ENCODE assay signal across 37 cellular contexts in genomic region chr10:121659236-121659635, GRCh38.
"Had no signal": no experiment of that assay in that cellular context is flagged by ENCODE, and none has a peak within 500 bp of the region (broad histone marks: within the 10 kb centered on the region; RNA-seq: fewer than 3 reads in every experiment).

No MANE protein-coding gene starts in this region.

- H3K36me3 ChIP-seq: adrenal gland, ascending aorta, cardiac muscle cell had no signal

- H3K27me3 Mint-ChIP-seq: activated B cell treated with CpG ODN at 0.5 μM for 24 hours; activated CD4-positive, alpha-beta T cell treated with anti-CD3 and anti-CD28 coated beads, Interleukin-2, amount 10 ng/mL, durations not matched to agents 24 days and 14 days; activated CD8-positive, alpha-beta T cell treated with anti-CD3 and anti-CD28 coated beads for 36 hours; activated T-helper 17 cell treated with anti-CD3 and anti-CD28 coated beads, Interleukin-2, amount 50 U/mL, for 72 hours had no signal

- H3K4me3 Mint-ChIP-seq: activated B cell treated with CpG ODN at 0.5 μM for 24 hours; activated CD4-positive, alpha-beta memory T cell treated with anti-CD3 and anti-CD28 coated beads for 36 hours; activated CD4-positive, alpha-beta T cell treated with anti-CD3 and anti-CD28 coated beads, Interleukin-2, amount 10 ng/mL, durations not matched to agents 24 days and 14 days; activated CD8-positive, alpha-beta T cell treated with anti-CD3 and anti-CD28 coated beads for 36 hours; activated naive CD4-positive, alpha-beta T cell treated with anti-CD3 and anti-CD28 coated beads for 36 hours; activated naive CD8-positive, alpha-beta T cell treated with anti-CD3 and anti-CD28 coated beads for 36 hours; activated T-cell treated with anti-CD3 and anti-CD28 coated beads, Interleukin-2, amount 50 U/mL, for 4 hours; activated T-cell treated with anti-CD3 and anti-CD28 coated beads, Interleukin-2, amount 50 U/mL, for 72 hours; activated T-helper 1 cell treated with anti-CD3 and anti-CD28 coated beads, Interleukin-12 subunit alpha, Interleukin-12 subunit beta, Interleukin-2, Interleukin-4 antibody, amounts not matched to agents 30 ng/mL and 10 ng/mL and 1 ng/mL, durations not matched to agents 14 hours and 24 hours and 36 hours; activated T-helper 17 cell treated with anti-CD3 and anti-CD28 coated beads, Interleukin-2, amount 50 U/mL, for 72 hours; brain; central memory CD8-positive, alpha-beta T cell; T-helper 1 cell treated with Interleukin-12 subunit alpha and Interleukin-12 subunit beta and Interleukin-4 antibody, amounts not matched to agents 30 μg/mL and 1 μg/mL, for 36 hours; T-helper 2 cell treated with Interferon-gamma antibody and Interleukin-4, amounts not matched to agents 5 μg/mL and 100 μg/mL, for 36 hours had no signal

- H3K9me3 Mint-ChIP-seq: activated B cell treated with CpG ODN at 0.5 μM for 24 hours; activated CD4-positive, alpha-beta memory T cell treated with anti-CD3 and anti-CD28 coated beads for 36 hours; activated CD4-positive, alpha-beta T cell treated with anti-CD3 and anti-CD28 coated beads, Interleukin-2, amount 10 ng/mL, durations not matched to agents 24 days and 14 days; activated CD8-positive, alpha-beta T cell treated with anti-CD3 and anti-CD28 coated beads for 36 hours; activated naive CD4-positive, alpha-beta T cell treated with anti-CD3 and anti-CD28 coated beads for 36 hours; activated naive CD4-positive, alpha-beta T cell treated with anti-CD3 and anti-CD28 coated beads, Interleukin-2, amount 50 U/mL, for 72 hours; activated naive CD8-positive, alpha-beta T cell treated with anti-CD3 and anti-CD28 coated beads for 36 hours; activated T-cell treated with anti-CD3 and anti-CD28 coated beads, Interleukin-2, amount 50 U/mL, for 4 hours; activated T-helper 1 cell treated with anti-CD3 and anti-CD28 coated beads, Interleukin-12 subunit alpha, Interleukin-12 subunit beta, Interleukin-2, Interleukin-4 antibody, amounts not matched to agents 30 ng/mL and 10 ng/mL and 1 ng/mL, durations not matched to agents 14 hours and 24 hours and 36 hours; activated T-helper 17 cell treated with anti-CD3 and anti-CD28 coated beads, Interleukin-2, amount 50 U/mL, for 72 hours; central memory CD8-positive, alpha-beta T cell; T-helper 2 cell treated with Interferon-gamma antibody and Interleukin-4, amounts not matched to agents 5 μg/mL and 100 μg/mL, for 36 hours had no signal

- H3K27ac Mint-ChIP-seq: activated B cell treated with CpG ODN at 0.5 μM for 24 hours; activated CD4-positive, alpha-beta memory T cell treated with anti-CD3 and anti-CD28 coated beads for 36 hours; activated CD4-positive, alpha-beta T cell treated with anti-CD3 and anti-CD28 coated beads, Interleukin-2, amount 10 ng/mL, durations not matched to agents 24 days and 14 days; activated CD8-positive, alpha-beta T cell treated with anti-CD3 and anti-CD28 coated beads for 36 hours; activated naive CD4-positive, alpha-beta T cell treated with anti-CD3 and anti-CD28 coated beads for 36 hours; activated naive CD4-positive, alpha-beta T cell treated with anti-CD3 and anti-CD28 coated beads, Interleukin-2, amount 50 U/mL, for 72 hours; activated naive CD8-positive, alpha-beta T cell treated with anti-CD3 and anti-CD28 coated beads for 36 hours; activated T-cell treated with anti-CD3 and anti-CD28 coated beads, Interleukin-2, amount 50 U/mL, for 72 hours; activated T-helper 1 cell treated with anti-CD3 and anti-CD28 coated beads, Interleukin-12 subunit alpha, Interleukin-12 subunit beta, Interleukin-2, Interleukin-4 antibody, amounts not matched to agents 30 ng/mL and 10 ng/mL and 1 ng/mL, durations not matched to agents 14 hours and 24 hours and 36 hours; activated T-helper 17 cell treated with anti-CD3 and anti-CD28 coated beads, Interleukin-2, amount 50 U/mL, for 72 hours; T-helper 1 cell treated with Interleukin-12 subunit alpha and Interleukin-12 subunit beta and Interleukin-4 antibody, amounts not matched to agents 30 μg/mL and 1 μg/mL, for 36 hours; T-helper 2 cell treated with Interferon-gamma antibody and Interleukin-4, amounts not matched to agents 5 μg/mL and 100 μg/mL, for 36 hours had no signal

- H3K4me3 ChIP-seq: adrenal gland, ascending aorta, cardiac muscle cell had no signal

- ATAC-seq: activated CD8-positive, alpha-beta T cell treated with anti-CD3 and anti-CD28 coated beads for 36 hours; activated naive CD4-positive, alpha-beta T cell treated with anti-CD3 and anti-CD28 coated beads, Interleukin-2, amount 50 U/mL, for 72 hours; activated T-cell treated with anti-CD3 and anti-CD28 coated beads, Interleukin-2, amount 50 U/mL, for 4 hours; activated T-cell treated with anti-CD3 and anti-CD28 coated beads, Interleukin-2, amount 50 U/mL, for 72 hours; activated T-helper 17 cell treated with anti-CD3 and anti-CD28 coated beads, Interleukin-2, amount 50 U/mL, for 72 hours had no signal

- H3K4me1 Mint-ChIP-seq: activated B cell treated with CpG ODN at 0.5 μM for 24 hours; activated CD4-positive, alpha-beta T cell treated with anti-CD3 and anti-CD28 coated beads, Interleukin-2, amount 10 ng/mL, durations not matched to agents 24 days and 14 days; activated naive CD8-positive, alpha-beta T cell treated with anti-CD3 and anti-CD28 coated beads for 36 hours; activated T-helper 17 cell treated with anti-CD3 and anti-CD28 coated beads, Interleukin-2, amount 50 U/mL, for 72 hours; brain; central memory CD8-positive, alpha-beta T cell had no signal

- H3K27ac ChIP-seq: adrenal gland, ascending aorta, cardiac muscle cell, VCaP had no signal

- DNase-seq: activated B cell treated with CpG ODN at 0.5 μM for 24 hours; activated CD4-positive, alpha-beta memory T cell treated with anti-CD3 and anti-CD28 coated beads for 36 hours; activated CD4-positive, alpha-beta T cell treated with anti-CD3 and anti-CD28 coated beads for 4 hours; activated CD4-positive, alpha-beta T cell treated with anti-CD3 and anti-CD28 coated beads, Interleukin-2, amount 10 ng/mL, durations not matched to agents 24 days and 14 days; activated CD4-positive, alpha-beta T cell treated with anti-CD3 and anti-CD28 coated beads, Interleukin-2, amount 50 U/mL, for 1 hour; activated CD4-positive, alpha-beta T cell treated with anti-CD3 and anti-CD28 coated beads, Interleukin-2, amount 50 U/mL, for 4 hours; activated CD4-positive, CD25-positive, alpha-beta regulatory T cell treated with anti-CD3 and anti-CD28 coated beads, Interleukin-2, amount 50 U/mL, for 72 hours; activated CD8-positive, alpha-beta memory T cell treated with anti-CD3 and anti-CD28 coated beads, Interleukin-2, amount 50 U/mL, for 4 hours; activated CD8-positive, alpha-beta T cell treated with anti-CD3 and anti-CD28 coated beads for 36 hours; activated effector memory CD4-positive, alpha-beta T cell treated with anti-CD3 and anti-CD28 coated beads, Interleukin-2, amount 50 U/mL, for 16 hours; activated gamma-delta T cell treated with Interleukin-2 at 50 U/mL for 16 hours; activated naive CD4-positive, alpha-beta T cell; activated naive CD4-positive, alpha-beta T cell treated with anti-CD3 and anti-CD28 coated beads for 36 hours; activated naive CD4-positive, alpha-beta T cell treated with anti-CD3 and anti-CD28 coated beads, Interleukin-2, amount 50 U/mL, for 16 hours; activated naive CD8-positive, alpha-beta T cell treated with anti-CD3 and anti-CD28 coated beads for 36 hours; activated T-cell treated with anti-CD3 and anti-CD28 coated beads for 4 hours; activated T-cell treated with anti-CD3 and anti-CD28 coated beads, Interleukin-2, amount 50 U/mL, for 1 hour; activated T-cell treated with anti-CD3 and anti-CD28 coated beads, Interleukin-2, amount 50 U/mL, for 4 hours; activated T-cell treated with anti-CD3 and anti-CD28 coated beads, Interleukin-2, amount 50 U/mL, for 72 hours; adrenal gland; amygdala; anterior cingulate cortex; caudate nucleus; cerebellar nuclear complex; T-helper 1 cell; T-helper 2 cell; T-helper 9 cell had no signal

- H3K27me3 ChIP-seq: adrenal gland, ascending aorta, cardiac muscle cell had no signal

- H3K36me3 Mint-ChIP-seq: activated CD4-positive, alpha-beta memory T cell treated with anti-CD3 and anti-CD28 coated beads for 36 hours; activated naive CD4-positive, alpha-beta T cell treated with anti-CD3 and anti-CD28 coated beads, Interleukin-2, amount 50 U/mL, for 72 hours; activated naive CD8-positive, alpha-beta T cell treated with anti-CD3 and anti-CD28 coated beads for 36 hours; brain had no signal

- H3K9me3 ChIP-seq: adrenal gland, ascending aorta had no signal

- H3K4me1 ChIP-seq: adrenal gland, ascending aorta had no signal
